8 cellular contexts compared by ENCODE assay signal in the genomic region with DNA sequence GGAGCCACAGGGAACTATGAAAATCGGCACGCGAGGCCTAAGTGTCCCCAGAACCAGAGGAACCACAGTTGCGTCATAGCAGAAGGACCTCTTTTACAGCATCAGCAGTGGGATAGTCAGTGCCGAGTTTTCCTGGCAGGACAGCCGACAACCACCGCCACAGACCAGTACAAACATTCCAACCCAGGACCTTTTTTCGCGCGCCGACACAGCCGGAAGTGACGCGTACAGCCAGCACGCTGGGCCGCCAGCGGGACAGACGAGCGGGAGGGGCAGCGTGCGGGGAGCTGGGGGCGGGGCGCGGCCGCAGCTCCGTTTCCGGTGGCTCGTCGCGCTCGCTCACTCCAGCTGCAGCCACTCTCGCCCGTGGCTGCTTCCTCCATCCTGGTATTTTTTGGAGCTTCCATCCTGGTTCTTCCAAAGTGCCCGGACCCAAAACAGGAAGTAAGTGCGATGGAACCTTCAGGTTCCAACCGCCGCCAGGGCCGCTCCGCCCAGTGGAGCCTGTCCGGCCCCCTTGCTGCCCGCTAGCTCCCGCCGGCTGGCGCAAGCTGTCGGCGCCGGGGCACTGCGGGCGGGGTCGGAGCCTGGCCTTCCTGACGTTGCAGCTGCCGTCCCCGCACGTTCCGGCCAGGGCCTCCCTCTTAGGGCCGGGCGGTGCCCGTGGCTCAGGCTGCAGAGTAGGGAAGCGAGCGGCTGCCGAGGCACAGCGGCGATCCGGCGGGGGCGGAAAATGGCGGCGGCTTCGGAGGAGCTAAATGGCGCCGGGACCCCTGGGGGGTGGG. TPM values are rescaled to one million over a fixed set of nuclear protein-coding genes. Genes with fewer than 3 reads are reported as not detected.
DNase-seq lines count a peak whose midpoint lies in the region; ATAC-seq and TF ChIP-seq lines count a peak whose summit lies in the region.

A gene with protein sequence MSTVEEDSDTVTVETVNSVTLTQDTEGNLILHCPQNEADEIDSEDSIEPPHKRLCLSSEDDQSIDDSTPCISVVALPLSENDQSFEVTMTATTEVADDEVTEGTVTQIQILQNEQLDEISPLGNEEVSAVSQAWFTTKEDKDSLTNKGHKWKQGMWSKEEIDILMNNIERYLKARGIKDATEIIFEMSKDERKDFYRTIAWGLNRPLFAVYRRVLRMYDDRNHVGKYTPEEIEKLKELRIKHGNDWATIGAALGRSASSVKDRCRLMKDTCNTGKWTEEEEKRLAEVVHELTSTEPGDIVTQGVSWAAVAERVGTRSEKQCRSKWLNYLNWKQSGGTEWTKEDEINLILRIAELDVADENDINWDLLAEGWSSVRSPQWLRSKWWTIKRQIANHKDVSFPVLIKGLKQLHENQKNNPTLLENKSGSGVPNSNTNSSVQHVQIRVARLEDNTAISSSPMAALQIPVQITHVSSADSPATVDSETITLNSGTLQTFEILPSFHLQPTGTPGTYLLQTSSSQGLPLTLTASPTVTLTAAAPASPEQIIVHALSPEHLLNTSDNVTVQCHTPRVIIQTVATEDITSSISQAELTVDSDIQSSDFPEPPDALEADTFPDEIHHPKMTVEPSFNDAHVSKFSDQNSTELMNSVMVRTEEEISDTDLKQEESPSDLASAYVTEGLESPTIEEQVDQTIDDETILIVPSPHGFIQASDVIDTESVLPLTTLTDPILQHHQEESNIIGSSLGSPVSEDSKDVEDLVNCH (plus strand): TSS at position 342 of the 785 bp plus-strand sequence. CDS start 12,489 bp downstream, outside the sequence.

- H3K4me1 ChIP-seq in PC-9 (replicated peaks; ENCODE audit: insufficient read depth) (peaks cover 27% of the 10 kb centered on the region), mucosa of rectum (ENCODE audit: control insufficient read depth in 2 of 2, insufficient read depth in 2 of 2, low read length in 2 of 2) (peaks cover 18 to 20% of the 10 kb centered on the region in 2 donors)

- peak within 1 kb of the TSS; percentile 88 to 97 for H3K9ac ChIP-seq in mucosa of rectum (ENCODE audit: low read depth in 1 of 2, low read length in 2 of 2)

- CTCF ChIA-PET in PC-9 (lab: Charles Lee), result interaction anchor here (0.6 kb wide), 1 partner anchor 143 kb away, joined by 4 read pairs; no protein-coding TSS in a partner anchor

- intact Hi-C loops in PC-9 (cut with micrococcal nuclease; ENCODE audit: unreplicated experiment), result loop anchor here (2.0 to 10.0 kb wide), 3 partner anchors 66 to 262 kb away; a partner anchor contains a TSS

- H2AFZ ChIP-seq in PC-9, result peak within 1 kb of the TSS; percentile 98

- peaks cover 20% of the 10 kb centered on the region for H3F3A ChIP-seq in PC-9 (ENCODE audit: insufficient read depth, low read depth)

- peak within 1 kb of the TSS; percentile 92 for H3K4me3 ChIP-seq in Jurkat, Clone E6-1 (ENCODE audit: low read length)
- H3K4me3 ChIP-seq in PC-9 (peak within 1 kb of the TSS; percentile 78), mucosa of rectum (ENCODE audit: low read length in 2 of 2) (peak within 1 kb of the TSS; percentile 92 to 95)

- H3K27me3 ChIP-seq in PC-9 (ENCODE audit: insufficient read depth, low read depth) (no peaks in the 10 kb centered on the region), mucosa of rectum (ENCODE audit: control insufficient read depth in 2 of 2, insufficient read depth in 2 of 2, low read length in 2 of 2) (no peaks in the 10 kb centered on the region)

- no peaks in the 10 kb centered on the region for H3K36me3 ChIP-seq in PC-9 (ENCODE audit: low read depth)
- no peaks in the 10 kb centered on the region for H3K36me3 ChIP-seq in mucosa of rectum (ENCODE audit: control insufficient read depth in 2 of 2, insufficient read depth in 2 of 2, low read length in 2 of 2)

- H4K20me1 ChIP-seq in PC-9 (ENCODE audit: insufficient read depth), result no peaks in the 10 kb centered on the region

- no TSS peak for BruUV-seq in PC-9 (replicated peaks; lab: Mats Ljungman, UMichigan)

- peak within 1 kb of the TSS; percentile 80 for H3K4me2 ChIP-seq in PC-9

- peak within 1 kb of the TSS; percentile 86 for H3K27ac ChIP-seq in PC-9
- peak within 1 kb of the TSS; percentile 97 for H3K27ac ChIP-seq in mucosa of rectum (ENCODE audit: low read depth in 2 of 2, low read length in 2 of 2)

- POLR2A ChIA-PET in PC-9 (lab: Charles Lee; ENCODE audit: unreplicated experiment), result interaction anchor here (0.5 to 0.9 kb wide), 13 partner anchors 9 to 1561 kb away, joined by 3 to 23 read pairs (median 4); no protein-coding TSS in a partner anchor

- peak; percentile 94 for TF ChIP-seq POLR2A in erythroblast (IDR thresholded peaks at IDR 0.05; ENCODE audit: low read length)

- ATAC-seq in GM21619 (IDR thresholded peaks at IDR 0.05; ENCODE audit: unreplicated experiment), result peak; percentile 77

- no peak for TF ChIP-seq CTCF in PC-9 (conservative IDR thresholded peaks at IDR 0.05)

- H3K9me3 ChIP-seq in PC-9 (ENCODE audit: insufficient read depth, low read depth) (no peaks in the 10 kb centered on the region), mucosa of rectum (ENCODE audit: control insufficient read depth in 2 of 2, low read length in 2 of 2) (no peaks in the 10 kb centered on the region)

- H3K9me2 ChIP-seq in PC-9 (ENCODE audit: insufficient read depth), result no peaks in the 10 kb centered on the region

- DNase-seq in DMS153 (lab: John Stamatoyannopoulos, UW) (peak; percentile 97), PC-9 (peak; percentile 85 to 92), erythroblast (lab: John Stamatoyannopoulos, UW) (peak; percentile 96)
- peak; percentile 82 for DNase-seq in Jurkat, Clone E6-1 (ENCODE audit: low read depth, low spot score)
- peak; percentile 85 for DNase-seq in activated T-cell treated with anti-CD3 and anti-CD28 coated beads, Interleukin-2, amount 50 U/mL, for 1 hour
- peak; percentile 91 for DNase-seq in stimulated activated CD8-positive, alpha-beta memory T cell treated with anti-CD3 and anti-CD28 coated beads, Interleukin-4, amount 100 ng/mL, for 48 hours

- peaks cover 45% of the 10 kb centered on the region for H3K79me2 ChIP-seq in PC-9 (ENCODE audit: low read depth)

RNA-seq across cellular contexts. Expression of the gene that starts here (rescaled TPM):
- 68.5 TPM for polyA plus RNA-seq in Jurkat, Clone E6-1 (2012; ENCODE audit: insufficient read depth, insufficient read length)
- total RNA-seq in PC-9 (2021), result 54.0 and 75.3 TPM in 2 replicates

Comparison
In these comparisons a context has a peak if more than half of its experiments do, and no peak if none do; other contexts are left out.
1. Peak in every context shown above with its lines: DNase-seq, ATAC-seq, H3K4me3 ChIP-seq and H3K27ac ChIP-seq.